In genomic region chr6:42929928-42930360, GRCh38 we compare ENCODE assay signal across 8 cellular contexts. TPM values are rescaled to one million over a fixed set of nuclear protein-coding genes. Genes with fewer than 3 reads are reported as not detected.
DNase-seq lines count a peak whose midpoint lies in the region; ATAC-seq lines count a peak whose summit lies in the region.

No MANE protein-coding gene starts in this region.

- POLR2A ChIA-PET in T-cell (lab: Charles Lee): interaction anchor here (0.6 to 2.4 kb wide), 14 partner anchors 30 to 1457 kb away, joined by 3 to 25 read pairs (median 5); partner anchors contain the start of genes KLHDC3 (in 2 of the 2), PPP2R5D (in 2 of the 2), KLC4 (in 1 of the 2) and MEA1 (in 1 of the 2)

- H3K27ac Mint-ChIP-seq in T-cell: peak overlapping the region; percentile 98 to 99

- no peaks in the 10 kb centered on the region for H3K27me3 Mint-ChIP-seq in T-cell

- H3K4me1 Mint-ChIP-seq in T-cell: peaks cover 45 to 57% (median 51%) of the 10 kb centered on the region in 3 donors

- DNase-seq in DMS53 treated with DMSO at 0.1 percent for 48 hours (lab: John Stamatoyannopoulos, UW; ENCODE audit: unreplicated experiment) (peak; percentile 10), HT-29 (ENCODE audit: low spot score) (peak; percentile 46), T-cell (peak in 13 of 34 experiments; percentile 21 to 64 (median 34)), brain pericyte (ENCODE audit: low read depth, low spot score) (peak; percentile 12), kidney glomerular epithelial cell (lab: John Stamatoyannopoulos, UW) (peak; percentile 84), islet precursor cell (no peak)
- peak; percentile 58 for DNase-seq in stimulated activated CD4-positive, alpha-beta T cell treated with anti-CD3 and anti-CD28 coated beads, Interleukin-2, amount 100 ng/mL, for 4 hours (ENCODE audit: low read depth)

- H3K4me3 Mint-ChIP-seq in T-cell: peak overlapping the region; percentile 86 to 99 (median 96)

- ATAC-seq in GM21360 (IDR thresholded peaks at IDR 0.05; ENCODE audit: unreplicated experiment) (peak; percentile 56), T-cell (replicated peaks in 1 of 4) (peak; percentile 16 to 26 (median 22))

- CTCF ChIA-PET in T-cell (lab: Charles Lee): interaction anchor here (0.6 to 2.2 kb wide), 10 partner anchors 29 to 946 kb away, joined by 3 to 22 read pairs (median 3); partner anchors contain the start of genes KLHDC3 (in 1 of the 2), MEA1 (in 1 of the 2), PPP2R5D (in 1 of the 2) and RPL7L1 (in 1 of the 2)

- H3K9me3 Mint-ChIP-seq in T-cell: no peaks in the 10 kb centered on the region

- H3K36me3 Mint-ChIP-seq in T-cell: peaks cover 17% of the 10 kb centered on the region

RNA-seq across cellular contexts. Expression of gene CNPY3, which starts 0.7 kb away (rescaled TPM):
- 50.2 and 54.5 TPM in 2 replicates for total RNA-seq in HT-29 (2014; rRNA removed; shearing (Covaris generic))
- 10 to 100 TPM; 51.2 to 86.2 (median 79.4) TPM for total RNA-seq in T-cell

RNA-seq across cellular contexts. Expression of gene PTCRA, which starts 14.1 kb away (rescaled TPM):
- not detected in 2 replicates for total RNA-seq in HT-29 (2014; rRNA removed; shearing (Covaris generic))
- total RNA-seq in T-cell: under 1 TPM in 1 of 5 donors, not detected in 4; 0.53 TPM

RNA-seq across cellular contexts. Expression of gene GNMT, which starts 30.6 kb away (rescaled TPM):
- not detected in 2 replicates for total RNA-seq in HT-29 (2014; rRNA removed; shearing (Covaris generic))
- 1 to 10 TPM in 4 of 5 donors, under 1 TPM in 1; 0.93 to 3.4 (median 1.3) TPM for total RNA-seq in T-cell

RNA-seq across cellular contexts. Expression of gene PEX6, which starts 49.0 kb away (rescaled TPM):
- 40.9 and 50.5 TPM in 2 replicates for total RNA-seq in HT-29 (2014; rRNA removed; shearing (Covaris generic))
- 10 to 100 TPM; 20.5 to 30.5 (median 27.4) TPM for total RNA-seq in T-cell

RNA-seq across cellular contexts. Expression of gene RPL7L1, which starts 50.5 kb away (rescaled TPM):
- 63.6 and 67.1 TPM in 2 replicates for total RNA-seq in HT-29 (2014; rRNA removed; shearing (Covaris generic))
- total RNA-seq in T-cell: 10 to 100 TPM; 62.5 to 89.2 (median 81.3) TPM
